In genomic region chr4:26484538-26484937, GRCh38 we compare ENCODE assay signal across 29 cellular contexts. TPM values are rescaled to one million over a fixed set of nuclear protein-coding genes. Genes with fewer than 3 reads are reported as not detected.
"Had no signal": no experiment of that assay in that cellular context is flagged by ENCODE, and none has a peak within 500 bp of the region (broad histone marks: within the 10 kb centered on the region; RNA-seq: fewer than 3 reads in every experiment).

No MANE protein-coding gene starts in this region.

- H3K27me3 ChIP-seq: left lung, right lobe of liver had no signal

- H3K4me3 ChIP-seq: heart right ventricle, left lung, lower lobe of right lung, right lobe of liver, skin epidermis had no signal

- H3K4me1 ChIP-seq: foreskin keratinocyte, heart right ventricle, lower lobe of right lung, right lobe of liver had no signal

- H3K27ac ChIP-seq: foreskin keratinocyte, heart right ventricle, left lung, lower lobe of right lung, right lobe of liver, WERI-Rb-1 had no signal

- ATAC-seq: activated CD4-positive, CD25-positive, alpha-beta regulatory T cell treated with anti-CD3 and anti-CD28 coated beads, Interleukin-2, amount 50 U/mL, for 24 hours; foreskin keratinocyte; heart right ventricle; left lung; lower lobe of right lung; natural killer cell; right lobe of liver; SK-N-SH treated with all-trans-retinoic acid at 6 μM for 48 hours; stimulated activated naive B cell treated with anti-CD40 and anti-IgM and Interleukin-4, amounts not matched to agents 10 μg/mL and 1 μg/mL and 100 μg/mL, for 72 hours; T-helper 17 cell had no signal

- H3K9me3 ChIP-seq: heart right ventricle, left lung, lower lobe of right lung, right lobe of liver had no signal

- DNase-seq: activated CD4-positive, alpha-beta memory T cell treated with anti-CD3 and anti-CD28 coated beads for 36 hours; activated CD4-positive, alpha-beta T cell treated with anti-CD3 and anti-CD28 coated beads, Interleukin-2, amount 10 ng/mL, durations not matched to agents 24 days and 14 days; activated CD8-positive, alpha-beta memory T cell treated with anti-CD3 and anti-CD28 coated beads, Interleukin-2, amount 50 U/mL, for 4 hours; activated gamma-delta T cell; activated naive CD4-positive, alpha-beta T cell treated with anti-CD3 and anti-CD28 coated beads, Interleukin-2, amount 10 ng/mL, durations not matched to agents 7 days and 5 days; activated naive CD8-positive, alpha-beta T cell treated with anti-CD3 and anti-CD28 coated beads, Interleukin-2, amount 10 ng/mL, durations not matched to agents 7 days and 5 days; activated T-cell treated with anti-CD3 and anti-CD28 coated beads, Interleukin-2, amount 50 U/mL, for 1 hour; amygdala; effector CD8-positive, alpha-beta T cell; foreskin keratinocyte; heart right ventricle; left lung; lower lobe of right lung; natural killer cell; right lobe of liver; stimulated activated naive B cell treated with anti-CD40 and anti-IgM and Interleukin-4, amounts not matched to agents 10 μg/mL and 1 μg/mL and 100 μg/mL, for 72 hours; T-helper 17 cell; T1000; trophoblast cell; WERI-Rb-1 had no signal

- H3K36me3 ChIP-seq: heart right ventricle, left lung, lower lobe of right lung, right lobe of liver, WERI-Rb-1 had no signal

RNA-seq across cellular contexts. Expression of gene CCKAR, which starts 5.7 kb away (rescaled TPM):
- total RNA-seq: activated CD4-positive, alpha-beta memory T cell treated with anti-CD3 and anti-CD28 coated beads for 36 hours; activated CD4-positive, alpha-beta T cell treated with anti-CD3 and anti-CD28 coated beads, Interleukin-2, amount 10 ng/mL, durations not matched to agents 24 days and 14 days; activated CD8-positive, alpha-beta memory T cell treated with anti-CD3 and anti-CD28 coated beads for 36 hours; activated naive CD8-positive, alpha-beta T cell treated with anti-CD3 and anti-CD28 coated beads, Interleukin-2, amount 10 ng/mL, durations not matched to agents 7 days and 5 days; activated T-helper 1 cell treated with anti-CD3 and anti-CD28 coated beads, Interleukin-12 subunit alpha, Interleukin-12 subunit beta, Interleukin-2, Interleukin-4 antibody, amounts not matched to agents 30 ng/mL and 10 ng/mL and 1 ng/mL, durations not matched to agents 14 hours and 24 hours and 36 hours; bronchial epithelial cell; dermis microvascular lymphatic vessel endothelial cell; epithelial cell of proximal tubule; foreskin keratinocyte; heart right ventricle; left lung; lower lobe of right lung; natural killer cell; posterior vena cava; right lobe of liver; T-helper 17 cell had no signal
- polyA plus RNA-seq: foreskin keratinocyte, heart right ventricle had no signal
